8 cellular contexts compared by ENCODE assay signal in the genomic region with DNA sequence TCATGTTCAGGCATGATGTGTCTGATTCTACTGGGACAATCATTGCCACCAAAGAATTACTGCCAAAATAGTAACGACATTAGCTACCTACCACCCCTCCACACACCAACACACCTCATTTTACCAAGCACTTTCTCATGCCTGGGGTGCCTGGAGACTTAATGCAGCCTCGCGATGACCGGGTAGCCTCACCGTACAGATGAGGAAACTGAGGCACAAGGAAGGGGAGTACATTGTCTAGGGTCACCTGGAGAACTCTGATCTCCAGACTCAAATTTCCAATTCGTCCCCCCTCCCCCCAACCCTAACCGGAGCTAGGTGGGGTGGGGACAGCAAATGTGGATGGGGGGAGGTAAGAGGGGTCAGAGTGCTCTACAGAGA. TPM values are rescaled to one million over a fixed set of nuclear protein-coding genes. Genes with fewer than 3 reads are reported as not detected.
A peak's percentile ranks its signal among the peaks of the same experiment; 100 is the strongest.
DNase-seq lines count a peak whose midpoint lies in the region; ATAC-seq, FAIRE-seq and TF ChIP-seq lines count a peak whose summit lies in the region.

No MANE protein-coding gene starts in this region.

- POLR2A ChIA-PET in WTC11 (lab: Charles Lee), result interaction anchor here (0.6 to 2.7 kb wide), 11 partner anchors 16 to 1121 kb away, joined by 3 to 15 read pairs (median 4); no protein-coding TSS in a partner anchor

- ATAC-seq in GM18870 (IDR thresholded peaks at IDR 0.05; ENCODE audit: unreplicated experiment) (peak; percentile 24), HG02678 (IDR thresholded peaks at IDR 0.05; ENCODE audit: unreplicated experiment) (peak; percentile 18), WTC11 (peak; percentile 1; the same call in 1 of the 2 replicates)

- DNase-seq in WTC11 (ENCODE audit: low spot score) (no peak), nephron progenitor cell (no peak), frontal cortex (ENCODE audit: low spot score in 2 of 2) (no peak), dedifferentiated amniotic fluid mesenchymal stem cell (ENCODE audit: extremely low spot score) (no peak), urothelium cell line (ENCODE audit: low spot score) (no peak)
- DNase-seq in stimulated activated CD4-positive, alpha-beta T cell treated with anti-CD3 and anti-CD28 coated beads, Interleukin-4, amount 100 ng/mL, for 1 hour, result no peak

- H3K27me3 Mint-ChIP-seq in WTC11 (ENCODE audit: low read depth), result peaks cover 62% of the 10 kb centered on the region
- H3K27me3 Mint-ChIP-seq in nephron progenitor cell (ENCODE audit: low read depth, poor library complexity), result peaks cover 91% of the 10 kb centered on the region

- H3K9me3 Mint-ChIP-seq in WTC11, result no peaks in the 10 kb centered on the region
- no peaks in the 10 kb centered on the region for H3K9me3 Mint-ChIP-seq in nephron progenitor cell

- H3K27ac Mint-ChIP-seq in WTC11 (no peak overlapping the region), nephron progenitor cell (no peak overlapping the region)

- H3K4me1 Mint-ChIP-seq in WTC11 (peaks cover 29% of the 10 kb centered on the region), nephron progenitor cell (peaks cover 36% of the 10 kb centered on the region)

- TF ChIP-seq CTCF in WTC11 (IDR thresholded peaks at IDR 0.05), result no peak
- TF ChIP-seq CTCF in nephron progenitor cell (IDR thresholded peaks at IDR 0.05), result peak; percentile 31

- H3K36me3 Mint-ChIP-seq in WTC11 (no peaks in the 10 kb centered on the region), nephron progenitor cell (ENCODE audit: low read depth) (no peaks in the 10 kb centered on the region)

- CTCF ChIA-PET in WTC11 (lab: Charles Lee), result interaction anchor here (0.5 to 7.4 kb wide), 51 partner anchors 8 to 1066 kb away, joined by 3 to 260 read pairs (median 8); partner anchors contain the start of genes P2RX3, SLC43A1, SMTNL1 and TIMM10

- peak overlapping the region; percentile 80 for H3K4me3 Mint-ChIP-seq in WTC11
- peak overlapping the region; percentile 68 for H3K4me3 Mint-ChIP-seq in nephron progenitor cell

- FAIRE-seq in frontal cortex (lab: Jason Lieb, UNC) (no peak), urothelium cell line (lab: Jason Lieb, UNC) (no peak)

TF ChIP-seq in WTC11, 78 proteins besides CTCF, POLR2A, EP300 and RAD21 (continues in another document):
- TF ChIP-seq MAX (CRISPR knock-in tag; IDR thresholded peaks at IDR 0.05) (no peak), GTF2I (CRISPR knock-in tag; conservative IDR thresholded peaks at IDR 0.05) (no peak), E2F5 (CRISPR knock-in tag; IDR thresholded peaks at IDR 0.05) (no peak), ATF1 (CRISPR knock-in tag; IDR thresholded peaks at IDR 0.05) (no peak), ZNF317 (CRISPR knock-in tag; IDR thresholded peaks at IDR 0.05; ENCODE audit: borderline replicate concordance, low read depth) (no peak), FOXJ3 (CRISPR knock-in tag; IDR thresholded peaks at IDR 0.05; ENCODE audit: borderline replicate concordance) (no peak), EMX1 (CRISPR knock-in tag; IDR thresholded peaks at IDR 0.05) (no peak), ZNF138 (CRISPR knock-in tag; conservative IDR thresholded peaks at IDR 0.05) (no peak), USF2 (CRISPR knock-in tag; IDR thresholded peaks at IDR 0.05) (no peak), ZNF121 (CRISPR knock-in tag; IDR thresholded peaks at IDR 0.05) (no peak), ATF2 (CRISPR knock-in tag; IDR thresholded peaks at IDR 0.05; ENCODE audit: borderline replicate concordance, low read depth) (no peak), NR1H2 (CRISPR knock-in tag; IDR thresholded peaks at IDR 0.05) (no peak)
- TF ChIP-seq, protein P1, sequence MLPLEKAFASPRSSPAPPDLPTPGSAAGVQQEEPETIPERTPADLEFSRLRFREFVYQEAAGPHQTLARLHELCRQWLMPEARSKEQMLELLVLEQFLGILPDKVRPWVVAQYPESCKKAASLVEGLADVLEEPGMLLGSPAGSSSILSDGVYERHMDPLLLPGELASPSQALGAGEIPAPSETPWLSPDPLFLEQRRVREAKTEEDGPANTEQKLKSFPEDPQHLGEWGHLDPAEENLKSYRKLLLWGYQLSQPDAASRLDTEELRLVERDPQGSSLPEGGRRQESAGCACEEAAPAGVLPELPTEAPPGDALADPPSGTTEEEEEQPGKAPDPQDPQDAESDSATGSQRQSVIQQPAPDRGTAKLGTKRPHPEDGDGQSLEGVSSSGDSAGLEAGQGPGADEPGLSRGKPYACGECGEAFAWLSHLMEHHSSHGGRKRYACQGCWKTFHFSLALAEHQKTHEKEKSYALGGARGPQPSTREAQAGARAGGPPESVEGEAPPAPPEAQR (CRISPR knock-in tag; IDR thresholded peaks at IDR 0.05), result no peak
- TF ChIP-seq, protein P2, sequence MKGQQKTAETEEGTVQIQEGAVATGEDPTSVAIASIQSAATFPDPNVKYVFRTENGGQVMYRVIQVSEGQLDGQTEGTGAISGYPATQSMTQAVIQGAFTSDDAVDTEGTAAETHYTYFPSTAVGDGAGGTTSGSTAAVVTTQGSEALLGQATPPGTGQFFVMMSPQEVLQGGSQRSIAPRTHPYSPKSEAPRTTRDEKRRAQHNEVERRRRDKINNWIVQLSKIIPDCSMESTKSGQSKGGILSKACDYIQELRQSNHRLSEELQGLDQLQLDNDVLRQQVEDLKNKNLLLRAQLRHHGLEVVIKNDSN (CRISPR knock-in tag; IDR thresholded peaks at IDR 0.05), result no peak
- TF ChIP-seq, protein P3, sequence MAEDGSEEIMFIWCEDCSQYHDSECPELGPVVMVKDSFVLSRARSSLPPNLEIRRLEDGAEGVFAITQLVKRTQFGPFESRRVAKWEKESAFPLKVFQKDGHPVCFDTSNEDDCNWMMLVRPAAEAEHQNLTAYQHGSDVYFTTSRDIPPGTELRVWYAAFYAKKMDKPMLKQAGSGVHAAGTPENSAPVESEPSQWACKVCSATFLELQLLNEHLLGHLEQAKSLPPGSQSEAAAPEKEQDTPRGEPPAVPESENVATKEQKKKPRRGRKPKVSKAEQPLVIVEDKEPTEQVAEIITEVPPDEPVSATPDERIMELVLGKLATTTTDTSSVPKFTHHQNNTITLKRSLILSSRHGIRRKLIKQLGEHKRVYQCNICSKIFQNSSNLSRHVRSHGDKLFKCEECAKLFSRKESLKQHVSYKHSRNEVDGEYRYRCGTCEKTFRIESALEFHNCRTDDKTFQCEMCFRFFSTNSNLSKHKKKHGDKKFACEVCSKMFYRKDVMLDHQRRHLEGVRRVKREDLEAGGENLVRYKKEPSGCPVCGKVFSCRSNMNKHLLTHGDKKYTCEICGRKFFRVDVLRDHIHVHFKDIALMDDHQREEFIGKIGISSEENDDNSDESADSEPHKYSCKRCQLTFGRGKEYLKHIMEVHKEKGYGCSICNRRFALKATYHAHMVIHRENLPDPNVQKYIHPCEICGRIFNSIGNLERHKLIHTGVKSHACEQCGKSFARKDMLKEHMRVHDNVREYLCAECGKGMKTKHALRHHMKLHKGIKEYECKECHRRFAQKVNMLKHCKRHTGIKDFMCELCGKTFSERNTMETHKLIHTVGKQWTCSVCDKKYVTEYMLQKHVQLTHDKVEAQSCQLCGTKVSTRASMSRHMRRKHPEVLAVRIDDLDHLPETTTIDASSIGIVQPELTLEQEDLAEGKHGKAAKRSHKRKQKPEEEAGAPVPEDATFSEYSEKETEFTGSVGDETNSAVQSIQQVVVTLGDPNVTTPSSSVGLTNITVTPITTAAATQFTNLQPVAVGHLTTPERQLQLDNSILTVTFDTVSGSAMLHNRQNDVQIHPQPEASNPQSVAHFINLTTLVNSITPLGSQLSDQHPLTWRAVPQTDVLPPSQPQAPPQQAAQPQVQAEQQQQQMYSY (CRISPR knock-in tag; IDR thresholded peaks at IDR 0.05), result no peak

RNA-seq across cellular contexts. Expression of gene RTN4RL2, which starts 2.7 kb away (rescaled TPM):
- 13.8 to 15.5 TPM (median 14.3 TPM) in 3 replicates for total RNA-seq in WTC11 (2021)
- 0.41 TPM for total RNA-seq in frontal cortex

RNA-seq across cellular contexts. Expression of gene SLC43A3, which starts 30.7 kb away (rescaled TPM):
- 22.6 to 25.8 TPM (median 25.3 TPM) in 3 replicates for total RNA-seq in WTC11 (2021)
- 4.1 TPM for total RNA-seq in frontal cortex

RNA-seq across cellular contexts. Expression of gene SLC43A1, which starts 57.9 kb away (rescaled TPM):
- total RNA-seq in WTC11 (2021), result 20.5 to 27.1 TPM (median 21.5 TPM) in 3 replicates
- 2.0 TPM for total RNA-seq in frontal cortex

Comparison
In these comparisons a context has a peak if more than half of its experiments do, and no peak if none do; other contexts are left out.
1. RNA of gene RTN4RL2, which starts 2.7 kb away (total RNA-seq): 13.8 to 15.5 TPM in WTC11; 0.41 TPM in frontal cortex (single experiment); every median in the first group is over 10 times any median in the second.
2. Peak in every context shown above with its lines, with median percentiles within 50 percentile points of each other: ATAC-seq.